ENCODE assay signal across 8 cellular contexts in the genomic region with DNA sequence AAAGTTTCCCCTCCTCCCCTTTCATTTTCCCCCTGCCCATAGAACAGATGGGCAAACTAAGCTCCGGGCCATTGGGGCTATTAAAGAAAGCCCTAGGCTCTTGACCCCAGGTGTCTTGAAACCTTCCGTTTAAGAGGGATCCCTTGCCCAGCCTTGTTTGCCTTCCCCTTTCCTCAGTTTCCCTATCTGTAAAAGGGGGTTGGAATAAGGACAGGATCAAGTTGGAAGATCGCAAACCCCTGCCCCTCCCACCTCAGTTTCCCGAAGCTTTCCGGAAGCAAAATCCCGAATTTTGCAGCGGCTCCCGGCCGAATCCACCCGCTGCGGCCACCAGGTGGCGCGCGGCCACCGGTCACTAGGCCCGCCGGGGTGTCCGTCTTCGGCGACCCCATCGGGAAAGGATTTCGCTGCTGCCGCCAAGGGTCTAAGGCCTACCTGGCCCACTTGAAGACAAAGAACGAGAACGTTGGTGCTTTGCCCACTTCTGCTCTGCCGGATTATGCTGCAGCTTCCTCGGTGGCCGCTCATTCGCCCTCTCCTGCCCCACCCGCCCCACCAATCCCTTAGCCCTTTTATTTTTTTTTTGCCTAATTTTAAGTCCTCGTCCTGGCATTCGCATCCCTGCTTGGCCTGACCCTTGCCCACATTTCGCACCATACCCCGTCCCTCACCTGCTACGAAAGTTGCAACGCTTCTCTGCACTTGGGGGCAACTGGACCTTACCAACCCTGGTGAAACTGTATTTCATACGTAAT. TPM values are rescaled to one million over a fixed set of nuclear protein-coding genes. Genes with fewer than 3 reads are reported as not detected.
A peak's percentile ranks its signal among the peaks of the same experiment; 100 is the strongest.
DNase-seq lines count a peak whose midpoint lies in the region; ATAC-seq lines count a peak whose summit lies in the region.

No MANE protein-coding gene starts in this region.

- no peaks in the 10 kb centered on the region for H3K36me3 ChIP-seq in esophagus (ENCODE audit: control insufficient read depth in 2 of 2, insufficient read depth in 2 of 2, low read length in 1 of 2)

- H3K9me3 ChIP-seq in esophagus (ENCODE audit: control insufficient read depth in 2 of 2, insufficient read depth in 1 of 2, low read depth in 1 of 2, low read length in 1 of 2) = no peaks in the 10 kb centered on the region

- peak; percentile 77 for DNase-seq in activated effector memory CD4-positive, alpha-beta T cell treated with anti-CD3 and anti-CD28 coated beads, Interleukin-2, amount 50 U/mL, for 16 hours
- no peak for DNase-seq in activated effector memory CD4-positive, alpha-beta T cell treated with Interleukin-2 at 50 U/mL for 16 hours
- DNase-seq in NCI-H2081 treated with DMSO at 0.1 percent for 48 hours (lab: John Stamatoyannopoulos, UW) (peak; percentile 26), middle frontal gyrus (ENCODE audit: extremely low spot score, low spot score) (peak; percentile 46), superior temporal gyrus (ENCODE audit: extremely low spot score) (peak; percentile 76)
- DNase-seq in activated CD8-positive, alpha-beta memory T cell treated with anti-CD3 and anti-CD28 coated beads for 24 hours = peak; percentile 79

- peaks cover 0 to 2% of the 10 kb centered on the region in 2 donors for H3K27me3 ChIP-seq in esophagus (ENCODE audit: control insufficient read depth in 1 of 2, insufficient read depth in 2 of 2, low read length in 2 of 2)

- H3K27ac ChIP-seq in esophagus (ENCODE audit: low read depth in 2 of 2, low read length in 1 of 2) = peak overlapping the region; percentile 47 to 52

- WGBS in esophagus, 2 donors = 18% methylated on average over 35 to 37 of the region's 37 CpGs

- no peak for ATAC-seq in GM21717 (IDR thresholded peaks at IDR 0.05; ENCODE audit: unreplicated experiment)

- peaks cover 0 to 3% of the 10 kb centered on the region in 2 donors for H3K4me1 ChIP-seq in esophagus (ENCODE audit: control insufficient read depth in 2 of 2, insufficient read depth in 2 of 2, low read length in 1 of 2)

- H3K4me3 ChIP-seq in esophagus (ENCODE audit: low read depth in 1 of 2, low read length in 2 of 2) = peak overlapping the region; percentile 46 to 68

RNA-seq across cellular contexts. Expression of a gene that starts 0.9 kb away (rescaled TPM):
- 1 to 10 TPM in 1 of 2 donors, under 1 TPM in 1; 0.68 to 1.4 TPM for polyA plus RNA-seq in esophagus

RNA-seq across cellular contexts. Expression of a gene that starts 4.9 kb away (rescaled TPM):
- polyA plus RNA-seq in esophagus = 1 to 10 TPM; 3.7 to 5.2 TPM
